14 cellular contexts compared by ENCODE assay signal in the genomic region with DNA sequence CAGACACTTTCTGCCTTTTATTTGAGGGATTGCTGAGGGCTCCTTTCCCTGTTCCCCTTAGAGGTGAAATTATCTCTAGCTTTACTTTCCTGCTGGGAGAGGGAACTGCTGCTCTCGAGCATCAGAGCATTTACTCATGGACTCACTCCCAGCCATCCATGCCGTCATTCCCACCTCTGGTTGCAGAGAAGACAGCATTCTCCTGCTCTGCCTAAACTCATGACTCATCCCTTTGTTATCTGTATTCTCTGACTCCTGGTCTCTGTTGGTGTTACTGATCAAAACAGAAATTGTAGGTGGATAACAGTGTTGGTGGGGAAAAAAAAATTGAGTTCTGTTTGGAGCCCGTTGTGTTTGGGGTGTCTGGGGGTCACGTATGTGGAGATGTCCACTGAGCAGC.
DNase-seq lines count a peak whose midpoint lies in the region; ATAC-seq and TF ChIP-seq lines count a peak whose summit lies in the region.
"Had no signal": no experiment of that assay in that cellular context is flagged by ENCODE, and none has a peak within 500 bp of the region (broad histone marks: within the 10 kb centered on the region; RNA-seq: fewer than 3 reads in every experiment).

No MANE protein-coding gene starts in this region.

- POLR2A ChIA-PET in activated CD8-positive, alpha-beta T cell treated with anti-CD3 and anti-CD28 coated beads for 36 hours (lab: Charles Lee) = interaction anchor here (1.2 kb wide), 1 partner anchor 20 kb away, joined by 3 read pairs; no protein-coding TSS in a partner anchor

- no peaks in the 10 kb centered on the region for H3K4me1 Mint-ChIP-seq in activated CD8-positive, alpha-beta T cell treated with anti-CD3 and anti-CD28 coated beads for 36 hours (ENCODE audit: low read depth)
- H3K4me1 Mint-ChIP-seq: memory B cell had no signal

- no peak overlapping the region for H3K4me3 ChIP-seq in fibroblast of mammary gland (ENCODE audit: control insufficient read depth, low read depth, low read length)
- H3K4me3 ChIP-seq: right lobe of liver, vagina had no signal

- no peak for TF ChIP-seq CTCF in fibroblast of mammary gland (conservative IDR thresholded peaks at IDR 0.05; ENCODE audit: control insufficient read depth, insufficient read depth, low read depth, low read length)
- no peak for TF ChIP-seq CTCF in activated CD8-positive, alpha-beta T cell treated with anti-CD3 and anti-CD28 coated beads for 36 hours (IDR thresholded peaks at IDR 0.05)

- peaks cover 12% of the 10 kb centered on the region for H3K9me3 Mint-ChIP-seq in activated CD8-positive, alpha-beta T cell treated with anti-CD3 and anti-CD28 coated beads for 36 hours

- no peak overlapping the region for H3K27ac Mint-ChIP-seq in activated CD8-positive, alpha-beta T cell treated with anti-CD3 and anti-CD28 coated beads for 36 hours
- H3K27ac Mint-ChIP-seq: brain, memory B cell had no signal

- ATAC-seq in activated CD8-positive, alpha-beta T cell treated with anti-CD3 and anti-CD28 coated beads for 36 hours = no peak

- intact Hi-C loops in activated CD8-positive, alpha-beta T cell treated with anti-CD3 and anti-CD28 coated beads for 36 hours (cut with micrococcal nuclease) = no loop called here

- no peak overlapping the region for H3K4me3 Mint-ChIP-seq in activated CD8-positive, alpha-beta T cell treated with anti-CD3 and anti-CD28 coated beads for 36 hours
- H3K4me3 Mint-ChIP-seq: brain, memory B cell had no signal

- DNase-seq in NCI-H446 treated with DMSO at 0.1 percent for 48 hours (lab: John Stamatoyannopoulos, UW) = peak; percentile 11
- DNase-seq in NCI-H446 (lab: John Stamatoyannopoulos, UW) = no peak
- DNase-seq in SK-N-DZ (ENCODE audit: low spot score) = peak; percentile 40
- DNase-seq in fibroblast of mammary gland (ENCODE audit: low read depth) = peak; percentile 95
- DNase-seq in smooth muscle cell of the brain vasculature (ENCODE audit: low read depth, low spot score) = peak; percentile 37
- no peak for DNase-seq in activated CD8-positive, alpha-beta T cell treated with anti-CD3 and anti-CD28 coated beads for 36 hours
- no peak for DNase-seq in activated CD8-positive, alpha-beta memory T cell treated with anti-CD3 and anti-CD28 coated beads for 24 hours
- DNase-seq in NCI-H510A (lab: John Stamatoyannopoulos, UW) = no peak
- DNase-seq: activated CD8-positive, alpha-beta memory T cell treated with anti-CD3 and anti-CD28 coated beads, Interleukin-2, amount 50 U/mL, for 4 hours; NK-92 treated with Interleukin-12 subunit alpha and Interleukin-12 subunit beta, amount 100 ng/mL, for 24 hours; right lobe of liver had no signal

- no peaks in the 10 kb centered on the region for H3K36me3 Mint-ChIP-seq in activated CD8-positive, alpha-beta T cell treated with anti-CD3 and anti-CD28 coated beads for 36 hours (ENCODE audit: low read depth)
- H3K36me3 Mint-ChIP-seq: brain, memory B cell had no signal

- CTCF ChIA-PET in activated CD8-positive, alpha-beta T cell treated with anti-CD3 and anti-CD28 coated beads for 36 hours (lab: Charles Lee) = no interaction called here

- peaks cover 20% of the 10 kb centered on the region for H3K27me3 Mint-ChIP-seq in activated CD8-positive, alpha-beta T cell treated with anti-CD3 and anti-CD28 coated beads for 36 hours

Comparison
In these comparisons a context has a peak if more than half of its experiments do, and no peak if none do; other contexts are left out.
1. DNase-seq: peak in NCI-H446 treated with DMSO at 0.1 percent for 48 hours (single experiment), SK-N-DZ (single experiment), fibroblast of mammary gland (single experiment) and smooth muscle cell of the brain vasculature (single experiment); none in NCI-H446 (0 of 2), activated CD8-positive, alpha-beta T cell treated with anti-CD3 and anti-CD28 coated beads for 36 hours (single experiment), activated CD8-positive, alpha-beta memory T cell treated with anti-CD3 and anti-CD28 coated beads for 24 hours (single experiment) and NCI-H510A (single experiment).